8 cellular contexts compared by ENCODE assay signal in the genomic region with DNA sequence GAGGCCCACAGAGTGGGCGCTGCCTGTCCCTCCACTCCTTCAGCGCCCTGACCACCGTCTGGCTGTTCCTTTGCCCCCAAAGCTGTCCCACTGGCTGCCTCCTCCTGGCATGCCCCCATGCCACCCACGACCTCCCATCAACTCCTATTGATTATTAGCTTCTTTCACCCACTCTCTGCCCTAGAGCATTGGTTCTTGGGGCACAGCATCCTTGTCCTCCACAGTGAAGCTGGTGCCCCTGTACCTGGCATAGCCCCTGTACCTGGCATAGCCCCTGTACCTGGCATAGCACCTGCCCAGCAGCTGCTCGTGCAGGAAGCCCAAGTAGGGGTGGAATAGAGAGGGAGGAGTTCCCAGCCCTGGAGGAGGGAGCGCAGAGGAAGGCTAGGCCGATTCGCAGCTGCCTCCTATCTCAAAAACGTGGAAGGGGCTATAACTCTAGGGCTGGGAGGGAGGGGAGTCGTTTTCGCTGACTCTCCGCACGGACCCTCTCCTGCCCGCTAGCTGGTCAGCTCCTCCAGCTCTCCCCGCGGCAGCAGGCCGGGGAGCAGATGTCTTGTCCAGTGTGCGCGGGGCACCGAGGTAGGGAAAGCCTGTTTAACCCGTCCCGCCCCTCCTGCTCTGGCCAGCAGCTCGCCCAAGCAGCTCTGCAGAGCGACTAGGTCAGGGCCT. TPM values are rescaled to one million over a fixed set of nuclear protein-coding genes. Genes with fewer than 3 reads are reported as not detected.
DNase-seq lines count a peak whose midpoint lies in the region; ATAC-seq and TF ChIP-seq lines count a peak whose summit lies in the region.

No MANE protein-coding gene starts in this region.

- peaks cover 39% of the 10 kb centered on the region for H4K20me1 ChIP-seq in SK-N-SH (ENCODE audit: insufficient read depth)

- POLR2A ChIA-PET in SK-N-SH (lab: Yijun Ruan, JAX), result interaction anchor here (0.9 kb wide), 1 partner anchor 9 kb away, joined by 4 read pairs; a partner anchor contains a TSS
- POLR2A ChIA-PET in activated CD8-positive, alpha-beta T cell treated with anti-CD3 and anti-CD28 coated beads, Interleukin-2, amount 10 ng/mL, durations not matched to agents 7 days and 5 days (lab: Charles Lee), result interaction anchor here (0.6 to 1.1 kb wide), 3 partner anchors 34 to 517 kb away, joined by 3 to 4 read pairs (median 3); a partner anchor contains a TSS

- WGBS in SK-N-SH (ENCODE audit: low lambda C conversion rate), result 94% methylated on average over 24 of the region's 24 CpGs
- 43% methylated on average over 24 of the region's 24 CpGs for WGBS in suprapubic skin

- H3K27me3 ChIP-seq in SK-N-SH (ENCODE audit: insufficient read depth) (no peaks in the 10 kb centered on the region), suprapubic skin (peaks cover 1% of the 10 kb centered on the region)

- TF ChIP-seq RAD21 in SK-N-SH (IDR thresholded peaks at IDR 0.05; ENCODE audit: low read length), result no peak

- H3K9me3 Mint-ChIP-seq in activated CD8-positive, alpha-beta T cell treated with anti-CD3 and anti-CD28 coated beads, Interleukin-2, amount 10 ng/mL, durations not matched to agents 7 days and 5 days (ENCODE audit: insufficient read depth), result no peaks in the 10 kb centered on the region

- DNase-seq in SK-N-SH (no peak), iPS-NIHi7 (ENCODE audit: extremely low spot score) (peak; percentile 38), suprapubic skin (ENCODE audit: low spot score in 2 of 2) (no peak), medulla oblongata (ENCODE audit: extremely low spot score) (no peak), A172 (ENCODE audit: low spot score) (no peak)
- no peak for DNase-seq in activated CD8-positive, alpha-beta T cell treated with anti-CD3 and anti-CD28 coated beads, Interleukin-2, amount 10 ng/mL, durations not matched to agents 7 days and 5 days
- DNase-seq in activated CD4-positive, CD25-positive, alpha-beta regulatory T cell (lab: John Stamatoyannopoulos, UW), result no peak

- peak overlapping the region; percentile 69 for H3K27ac Mint-ChIP-seq in activated CD8-positive, alpha-beta T cell treated with anti-CD3 and anti-CD28 coated beads, Interleukin-2, amount 10 ng/mL, durations not matched to agents 7 days and 5 days

- H3K4me1 Mint-ChIP-seq in activated CD8-positive, alpha-beta T cell treated with anti-CD3 and anti-CD28 coated beads, Interleukin-2, amount 10 ng/mL, durations not matched to agents 7 days and 5 days (ENCODE audit: low read depth), result peaks cover 28% of the 10 kb centered on the region

- TF ChIP-seq EP300 in SK-N-SH (IDR thresholded peaks at IDR 0.05; ENCODE audit: borderline replicate concordance in 1 of 2, low read depth in 1 of 2, low read length in 1 of 2), result no peak
- no peak for TF ChIP-seq EP300 in suprapubic skin (IDR thresholded peaks at IDR 0.05)

- H3K27ac ChIP-seq in SK-N-SH (ENCODE audit: low read depth in 2 of 2, low read length in 1 of 2), result no peak overlapping the region
- no peak overlapping the region for H3K27ac ChIP-seq in suprapubic skin

- no peak for TF ChIP-seq CTCF in SK-N-SH (IDR thresholded peaks at IDR 0.05)
- no peak for TF ChIP-seq CTCF in suprapubic skin (IDR thresholded peaks at IDR 0.05)

- H3K4me3 ChIP-seq in SK-N-SH (ENCODE audit: low read depth in 2 of 2, low read length in 1 of 2) (no peak overlapping the region), suprapubic skin (peak overlapping the region; percentile 70)

- H2AFZ ChIP-seq in SK-N-SH (ENCODE audit: low read depth), result no peak overlapping the region

- CTCF ChIA-PET in SK-N-SH (lab: Yijun Ruan, JAX), result interaction anchor here (1.1 to 1.9 kb wide), 5 partner anchors 9 to 216 kb away, joined by 3 to 7 read pairs (median 3); no protein-coding TSS in a partner anchor
- CTCF ChIA-PET in activated CD8-positive, alpha-beta T cell treated with anti-CD3 and anti-CD28 coated beads, Interleukin-2, amount 10 ng/mL, durations not matched to agents 7 days and 5 days (lab: Charles Lee), result interaction anchor here (1.1 to 4.0 kb wide), 7 partner anchors 11 to 227 kb away, joined by 3 to 25 read pairs (median 4); a partner anchor contains a TSS

- peaks cover 75% of the 10 kb centered on the region for H3K79me2 ChIP-seq in SK-N-SH (ENCODE audit: insufficient read depth)

- H3K36me3 ChIP-seq in SK-N-SH (replicated peaks in 1 of 2; ENCODE audit: control insufficient read depth in 1 of 2, insufficient read depth in 2 of 2, low read length in 1 of 2), result peaks cover 3% of the 10 kb centered on the region in 2 experiments
- H3K36me3 ChIP-seq in suprapubic skin, result no peaks in the 10 kb centered on the region

- no peaks in the 10 kb centered on the region for H3K9me2 ChIP-seq in SK-N-SH

- H3K9me3 ChIP-seq in SK-N-SH (no peaks in the 10 kb centered on the region), suprapubic skin (no peaks in the 10 kb centered on the region)

- H3K4me2 ChIP-seq in SK-N-SH, result peak overlapping the region; percentile 98

- peaks cover 8% of the 10 kb centered on the region for H3K36me3 Mint-ChIP-seq in activated CD8-positive, alpha-beta T cell treated with anti-CD3 and anti-CD28 coated beads, Interleukin-2, amount 10 ng/mL, durations not matched to agents 7 days and 5 days (ENCODE audit: low read depth)

- H3K9ac ChIP-seq in SK-N-SH, result no peak overlapping the region

- H3K27me3 Mint-ChIP-seq in activated CD8-positive, alpha-beta T cell treated with anti-CD3 and anti-CD28 coated beads, Interleukin-2, amount 10 ng/mL, durations not matched to agents 7 days and 5 days (ENCODE audit: low read depth), result peaks cover 15% of the 10 kb centered on the region

- peaks cover 17 to 26% of the 10 kb centered on the region in 2 experiments; a peak in 3 of 4 replicates for H3K4me1 ChIP-seq in SK-N-SH (ENCODE audit: control insufficient read depth in 1 of 2, insufficient read depth in 2 of 2, low read depth in 1 of 2, low read length in 1 of 2)
- H3K4me1 ChIP-seq in suprapubic skin, result peaks cover 68% of the 10 kb centered on the region

- ATAC-seq in SK-N-SH treated with all-trans-retinoic acid at 6 μM for 48 hours, result no peak
- ATAC-seq in activated CD8-positive, alpha-beta T cell treated with anti-CD3 and anti-CD28 coated beads, Interleukin-2, amount 10 ng/mL, durations not matched to agents 7 days and 5 days, result no peak

- peaks cover 45% of the 10 kb centered on the region for H3F3A ChIP-seq in SK-N-SH (replicated peaks; ENCODE audit: insufficient read depth)

- peak overlapping the region; percentile 65 for H3K4me3 Mint-ChIP-seq in activated CD8-positive, alpha-beta T cell treated with anti-CD3 and anti-CD28 coated beads, Interleukin-2, amount 10 ng/mL, durations not matched to agents 7 days and 5 days

- TF ChIP-seq POLR2A in suprapubic skin (IDR thresholded peaks at IDR 0.05), result no peak

TF ChIP-seq in SK-N-SH, 30 proteins besides CTCF, POLR2A, EP300 and RAD21 (continues in another document):
- TF ChIP-seq FOSL2 (IDR thresholded peaks at IDR 0.05; ENCODE audit: borderline replicate concordance, low read depth) (no peak), POLR2AphosphoS5 (IDR thresholded peaks at IDR 0.05; ENCODE audit: low read depth, low read length) (no peak), NRF1 (IDR thresholded peaks at IDR 0.05; ENCODE audit: low read depth, low read length) (no peak)
- TF ChIP-seq, protein P1, sequence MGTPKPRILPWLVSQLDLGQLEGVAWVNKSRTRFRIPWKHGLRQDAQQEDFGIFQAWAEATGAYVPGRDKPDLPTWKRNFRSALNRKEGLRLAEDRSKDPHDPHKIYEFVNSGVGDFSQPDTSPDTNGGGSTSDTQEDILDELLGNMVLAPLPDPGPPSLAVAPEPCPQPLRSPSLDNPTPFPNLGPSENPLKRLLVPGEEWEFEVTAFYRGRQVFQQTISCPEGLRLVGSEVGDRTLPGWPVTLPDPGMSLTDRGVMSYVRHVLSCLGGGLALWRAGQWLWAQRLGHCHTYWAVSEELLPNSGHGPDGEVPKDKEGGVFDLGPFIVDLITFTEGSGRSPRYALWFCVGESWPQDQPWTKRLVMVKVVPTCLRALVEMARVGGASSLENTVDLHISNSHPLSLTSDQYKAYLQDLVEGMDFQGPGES (IDR thresholded peaks at IDR 0.05; ENCODE audit: low read depth, low read length), result no peak

TF ChIP-seq in SK-N-SH treated with all-trans-retinoic acid at 6 μM for 48 hours, 23 proteins besides CTCF, POLR2A, EP300 and RAD21 (continues in another document):
- TF ChIP-seq TOX (CRISPR knock-in tag; IDR thresholded peaks at IDR 0.05; ENCODE audit: borderline replicate concordance), result no peak
- no peak for TF ChIP-seq ARNTL (CRISPR knock-in tag; IDR thresholded peaks at IDR 0.05; ENCODE audit: borderline replicate concordance, low read depth)

RNA-seq across cellular contexts. Expression of a gene that starts 5.7 kb away (rescaled TPM):
- polyA plus RNA-seq in SK-N-SH (2012; rRNA removed), result 3,367 and 7,871 TPM in 2 replicates
- polyA plus RNA-seq in SK-N-SH (2012; cell fraction: cytosol; rRNA removed), result 4,016 and 6,640 TPM in 2 replicates
- 7,589 and 12,425 TPM in 2 replicates for polyA plus RNA-seq in SK-N-SH (2012; cell fraction: nucleus; rRNA removed)
- total RNA-seq in activated CD8-positive, alpha-beta T cell treated with anti-CD3 and anti-CD28 coated beads, Interleukin-2, amount 10 ng/mL, durations not matched to agents 7 days and 5 days, result 1,000 to 10,000 TPM; 5,147 to 5,318 TPM
- total RNA-seq in suprapubic skin, result 1,000 to 10,000 TPM; 2,659 to 6,485 (median 4,163) TPM
- 5,134 and 6,456 TPM in 2 replicates for total RNA-seq in A172 (2014; rRNA removed; shearing (Covaris generic))

RNA-seq across cellular contexts. Expression of a gene that starts 9.9 kb away (rescaled TPM):
- polyA plus RNA-seq in SK-N-SH (2012; rRNA removed), result 2.0 and 2.1 TPM in 2 replicates
- 0.31 and 0.79 TPM in 2 replicates for polyA plus RNA-seq in SK-N-SH (2012; cell fraction: cytosol; rRNA removed)
- polyA plus RNA-seq in SK-N-SH (2012; cell fraction: nucleus; rRNA removed), result 10.6 and 13.6 TPM in 2 replicates
- under 1 TPM; 0.52 to 0.74 TPM for total RNA-seq in activated CD8-positive, alpha-beta T cell treated with anti-CD3 and anti-CD28 coated beads, Interleukin-2, amount 10 ng/mL, durations not matched to agents 7 days and 5 days
- 1 to 10 TPM in 3 of 4 donors, under 1 TPM in 1; 0.52 to 4.7 (median 3.3) TPM for total RNA-seq in suprapubic skin
- 0.81 and 1.7 TPM in 2 replicates for total RNA-seq in A172 (2014; rRNA removed; shearing (Covaris generic))

RNA-seq across cellular contexts. Expression of a gene that starts 33.9 kb away (rescaled TPM):
- polyA plus RNA-seq in SK-N-SH (2012; rRNA removed), result 17.1 and 18.9 TPM in 2 replicates
- 6.8 and 12.0 TPM in 2 replicates for polyA plus RNA-seq in SK-N-SH (2012; cell fraction: cytosol; rRNA removed)
- 94.3 and 134 TPM in 2 replicates for polyA plus RNA-seq in SK-N-SH (2012; cell fraction: nucleus; rRNA removed)
- total RNA-seq in activated CD8-positive, alpha-beta T cell treated with anti-CD3 and anti-CD28 coated beads, Interleukin-2, amount 10 ng/mL, durations not matched to agents 7 days and 5 days, result 10 to 100 TPM; 39.2 to 43.6 TPM
- 10 to 100 TPM; 33.0 to 44.2 (median 37.7) TPM for total RNA-seq in suprapubic skin
- total RNA-seq in A172 (2014; rRNA removed; shearing (Covaris generic)), result 29.7 and 39.9 TPM in 2 replicates
